Comparison of ENCODE assay signal across 8 cellular contexts in the genomic region with DNA sequence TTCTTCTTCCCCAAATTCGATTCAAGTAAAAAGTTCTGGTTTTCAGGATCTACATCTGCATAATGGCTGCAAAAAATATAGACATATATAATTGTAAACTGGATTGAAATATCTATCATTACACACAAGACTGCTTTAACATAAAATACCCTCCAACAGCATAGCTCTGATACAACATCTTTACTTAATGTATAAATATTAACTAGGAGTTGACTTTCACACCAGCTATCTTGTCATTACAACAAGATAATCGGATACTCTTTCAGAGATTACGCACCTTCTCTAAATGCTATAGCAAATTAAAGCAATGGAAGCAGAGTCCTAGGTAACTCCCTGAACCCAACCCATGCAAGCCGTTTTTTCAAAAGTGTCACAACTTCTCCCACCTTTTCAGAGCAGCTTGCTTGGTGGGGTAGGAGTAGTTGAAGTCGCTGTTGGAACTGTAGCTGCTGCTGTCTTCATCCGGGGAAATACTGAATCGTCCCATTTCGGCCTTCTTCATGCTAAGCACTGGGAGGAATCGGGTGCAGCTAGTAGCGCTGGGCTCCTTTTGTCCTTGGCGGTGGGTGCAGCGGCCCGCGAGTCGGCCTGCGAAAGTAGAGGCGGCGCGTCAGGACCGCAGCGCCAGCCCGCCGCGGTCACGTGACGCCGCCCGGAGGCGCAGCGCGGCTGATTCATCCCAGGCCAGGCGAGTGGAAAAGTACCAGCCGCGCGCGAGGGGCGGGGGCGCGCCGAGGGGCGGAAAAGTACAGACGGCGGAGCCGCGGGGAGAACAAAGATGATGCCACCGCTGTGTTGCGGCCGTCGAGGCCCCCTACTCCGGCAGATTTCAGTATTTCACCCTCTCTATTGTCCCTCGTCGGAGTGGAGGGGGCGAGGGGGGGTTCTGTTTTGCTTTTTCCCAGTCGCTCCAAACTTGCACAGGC. TPM values are rescaled to one million over a fixed set of nuclear protein-coding genes. Genes with fewer than 3 reads are reported as not detected.
DNase-seq lines count a peak whose midpoint lies in the region; ATAC-seq, FAIRE-seq and TF ChIP-seq lines count a peak whose summit lies in the region.

No MANE protein-coding gene starts in this region.

- H3K9me3 ChIP-seq in BLaER1 (no peaks in the 10 kb centered on the region), right lobe of liver (no peaks in the 10 kb centered on the region)

- TF ChIP-seq CTCF in right lobe of liver (IDR thresholded peaks at IDR 0.05): peak in 1 of 4 donors; percentile 25

- H3K4me1 Mint-ChIP-seq in dendritic cell treated with granulocyte-macrophage colony-stimulating factor and Interleukin-4, amounts not matched to agents 40 ng/mL and 50 ng/mL, for 4 days (ENCODE audit: low read depth): peaks cover 46% of the 10 kb centered on the region

- peaks cover 6% of the 10 kb centered on the region for H3K27me3 Mint-ChIP-seq in dendritic cell treated with granulocyte-macrophage colony-stimulating factor and Interleukin-4, amounts not matched to agents 40 ng/mL and 50 ng/mL, for 4 days

- H3K27ac Mint-ChIP-seq in dendritic cell treated with granulocyte-macrophage colony-stimulating factor and Interleukin-4, amounts not matched to agents 40 ng/mL and 50 ng/mL, for 4 days: peak overlapping the region; percentile 99

- peak; percentile 70 for ATAC-seq in HG03432 (IDR thresholded peaks at IDR 0.05; ENCODE audit: unreplicated experiment)
- peak; percentile 44 to 58 (median 56) for ATAC-seq in right lobe of liver

- peak overlapping the region; percentile 99 for H3K9ac ChIP-seq in BLaER1

- H3K9me3 Mint-ChIP-seq in dendritic cell treated with granulocyte-macrophage colony-stimulating factor and Interleukin-4, amounts not matched to agents 40 ng/mL and 50 ng/mL, for 4 days: no peaks in the 10 kb centered on the region

- H3K4me1 ChIP-seq in BLaER1: peaks cover 60% of the 10 kb centered on the region
- peaks cover 0 to 60% (median 30%) of the 10 kb centered on the region in 4 donors for H3K4me1 ChIP-seq in right lobe of liver

- DNase-seq in GM19239 (ENCODE audit: insufficient read length, low spot score): peak; percentile 69
- DNase-seq in NCI-H526 treated with DMSO at 0.1 percent for 48 hours (lab: John Stamatoyannopoulos, UW): peak; percentile 79
- peak; percentile 88 to 89 for DNase-seq in activated CD4-positive, alpha-beta T cell treated with anti-CD3 and anti-CD28 coated beads, Interleukin-2, amount 50 U/mL, for 24 hours (ENCODE audit: low read depth in 1 of 2, low spot score in 1 of 2)
- peak; percentile 92 to 93 (median 93) for DNase-seq in right lobe of liver
- DNase-seq in stimulated activated CD4-positive, alpha-beta T cell treated with anti-CD3 and anti-CD28 coated beads, Interleukin-4, amount 100 ng/mL, for 4 hours: peak; percentile 92

- peak overlapping the region; percentile 98 for H3K27ac ChIP-seq in BLaER1
- peak overlapping the region; percentile 98 to 99 (median 98) for H3K27ac ChIP-seq in right lobe of liver

- TF ChIP-seq POLR2A in right lobe of liver (IDR thresholded peaks at IDR 0.05): peak; percentile 83

- peaks cover 62% of the 10 kb centered on the region for H4K20me1 ChIP-seq in BLaER1

- H3K36me3 Mint-ChIP-seq in dendritic cell treated with granulocyte-macrophage colony-stimulating factor and Interleukin-4, amounts not matched to agents 40 ng/mL and 50 ng/mL, for 4 days (ENCODE audit: low read depth): peaks cover 61% of the 10 kb centered on the region

- H3K4me3 ChIP-seq in BLaER1 (peak overlapping the region; percentile 94), right lobe of liver (peak overlapping the region; percentile 84 to 90 (median 88))

- peak overlapping the region; percentile 89 for H3K4me2 ChIP-seq in BLaER1

- WGBS in right lobe of liver (ENCODE audit: insufficient coverage, low coverage, low lambda C conversion rate, missing lambda C conversion rate): 2% methylated on average over 25 of the region's 54 CpGs

- FAIRE-seq in GM19239 (lab: Jason Lieb, UNC): no peak

- intact Hi-C loops in dendritic cell treated with granulocyte-macrophage colony-stimulating factor and Interleukin-4, amounts not matched to agents 40 ng/mL and 50 ng/mL, for 4 days (cut with micrococcal nuclease): loop anchor here (5.0 kb wide), 1 partner anchor 116 kb away; no protein-coding TSS in a partner anchor
- intact Hi-C loops in right lobe of liver (cut with DNase I): no loop called here

- H3K36me3 ChIP-seq in BLaER1 (peaks cover 51% of the 10 kb centered on the region), right lobe of liver (peaks cover 16 to 51% (median 44%) of the 10 kb centered on the region in 4 donors)

- H3K4me3 Mint-ChIP-seq in dendritic cell treated with granulocyte-macrophage colony-stimulating factor and Interleukin-4, amounts not matched to agents 40 ng/mL and 50 ng/mL, for 4 days: peak overlapping the region; percentile 93

- H3K27me3 ChIP-seq in BLaER1 (no peaks in the 10 kb centered on the region), right lobe of liver (no peaks in the 10 kb centered on the region)

RNA-seq across cellular contexts. Expression of a gene that starts 1.5 kb away (rescaled TPM):
- total RNA-seq in right lobe of liver: 100 to 1,000 TPM in 5 of 6 experiments, 10 to 100 TPM in 1; 77.0 to 463 (median 290) TPM

Comparison
In these comparisons a context has a peak if more than half of its experiments do, and no peak if none do; other contexts are left out.
1. Peak in every context shown above with its lines: DNase-seq, ATAC-seq, H3K4me3 ChIP-seq and H3K27ac ChIP-seq.